In genomic region chr6:33661118-33661838, GRCh38 we compare ENCODE assay signal across 18 cellular contexts.
"Had no signal": no experiment of that assay in that cellular context is flagged by ENCODE, and none has a peak within 500 bp of the region (broad histone marks: within the 10 kb centered on the region; RNA-seq: fewer than 3 reads in every experiment).

No MANE protein-coding gene starts in this region.

- H3K27me3 Mint-ChIP-seq: activated naive CD4-positive, alpha-beta T cell treated with anti-CD3 and anti-CD28 coated beads, Interleukin-2, amount 10 ng/mL, durations not matched to agents 7 days and 5 days; activated T-helper 17 cell treated with anti-CD3 and anti-CD28 coated beads, Interleukin-2, amount 50 U/mL, for 72 hours; naive thymus-derived CD8-positive, alpha-beta T cell; stimulated activated naive CD8-positive, alpha-beta T cell treated with anti-CD3 and anti-CD28 coated beads, Interleukin-15, Interleukin-2, amounts not matched to agents 100 ng/mL and 50 ng/mL, for 24 hours had no signal

- H3K4me3 Mint-ChIP-seq: activated naive CD4-positive, alpha-beta T cell treated with anti-CD3 and anti-CD28 coated beads, Interleukin-2, amount 10 ng/mL, durations not matched to agents 7 days and 5 days; activated T-helper 17 cell treated with anti-CD3 and anti-CD28 coated beads, Interleukin-2, amount 50 U/mL, for 72 hours; naive thymus-derived CD8-positive, alpha-beta T cell; stimulated activated naive CD8-positive, alpha-beta T cell treated with anti-CD3 and anti-CD28 coated beads, Interleukin-15, Interleukin-2, amounts not matched to agents 100 ng/mL and 50 ng/mL, for 24 hours; WTC11 had no signal

- ATAC-seq: activated T-helper 17 cell treated with anti-CD3 and anti-CD28 coated beads, Interleukin-2, amount 50 U/mL, for 72 hours; gastrocnemius medialis; left lung; mucosa of descending colon; naive thymus-derived CD8-positive, alpha-beta T cell; WTC11 had no signal

- H3K4me1 Mint-ChIP-seq: activated naive CD4-positive, alpha-beta T cell treated with anti-CD3 and anti-CD28 coated beads, Interleukin-2, amount 10 ng/mL, durations not matched to agents 7 days and 5 days; activated T-helper 17 cell treated with anti-CD3 and anti-CD28 coated beads, Interleukin-2, amount 50 U/mL, for 72 hours had no signal

- H3K9me3 ChIP-seq: adrenal gland, gastrocnemius medialis, left lung, mucosa of descending colon, upper lobe of left lung had no signal

- DNase-seq: activated CD4-positive, alpha-beta T cell treated with anti-CD3 and anti-CD28 coated beads for 48 hours; activated CD8-positive, alpha-beta memory T cell treated with anti-CD3 and anti-CD28 coated beads for 24 hours; activated naive CD4-positive, alpha-beta T cell treated with anti-CD3 and anti-CD28 coated beads, Interleukin-2, amount 10 ng/mL, durations not matched to agents 7 days and 5 days; adrenal gland; caudate nucleus; cortex of kidney; effector CD8-positive, alpha-beta T cell; gastrocnemius medialis; islet precursor cell; left lung; mucosa of descending colon; naive thymus-derived CD8-positive, alpha-beta T cell; occipital lobe; stimulated activated CD4-positive, alpha-beta T cell treated with anti-CD3 and anti-CD28 coated beads, Interleukin-12 subunit alpha, Interleukin-12 subunit beta, amount 100 ng/mL, for 4 hours; upper lobe of left lung had no signal

- H3K27ac Mint-ChIP-seq: activated naive CD4-positive, alpha-beta T cell treated with anti-CD3 and anti-CD28 coated beads, Interleukin-2, amount 10 ng/mL, durations not matched to agents 7 days and 5 days; activated T-helper 17 cell treated with anti-CD3 and anti-CD28 coated beads, Interleukin-2, amount 50 U/mL, for 72 hours; stimulated activated naive CD8-positive, alpha-beta T cell treated with anti-CD3 and anti-CD28 coated beads, Interleukin-15, Interleukin-2, amounts not matched to agents 100 ng/mL and 50 ng/mL, for 24 hours; WTC11 had no signal
